Comparison of ENCODE assay signal across 8 cellular contexts in the genomic region with DNA sequence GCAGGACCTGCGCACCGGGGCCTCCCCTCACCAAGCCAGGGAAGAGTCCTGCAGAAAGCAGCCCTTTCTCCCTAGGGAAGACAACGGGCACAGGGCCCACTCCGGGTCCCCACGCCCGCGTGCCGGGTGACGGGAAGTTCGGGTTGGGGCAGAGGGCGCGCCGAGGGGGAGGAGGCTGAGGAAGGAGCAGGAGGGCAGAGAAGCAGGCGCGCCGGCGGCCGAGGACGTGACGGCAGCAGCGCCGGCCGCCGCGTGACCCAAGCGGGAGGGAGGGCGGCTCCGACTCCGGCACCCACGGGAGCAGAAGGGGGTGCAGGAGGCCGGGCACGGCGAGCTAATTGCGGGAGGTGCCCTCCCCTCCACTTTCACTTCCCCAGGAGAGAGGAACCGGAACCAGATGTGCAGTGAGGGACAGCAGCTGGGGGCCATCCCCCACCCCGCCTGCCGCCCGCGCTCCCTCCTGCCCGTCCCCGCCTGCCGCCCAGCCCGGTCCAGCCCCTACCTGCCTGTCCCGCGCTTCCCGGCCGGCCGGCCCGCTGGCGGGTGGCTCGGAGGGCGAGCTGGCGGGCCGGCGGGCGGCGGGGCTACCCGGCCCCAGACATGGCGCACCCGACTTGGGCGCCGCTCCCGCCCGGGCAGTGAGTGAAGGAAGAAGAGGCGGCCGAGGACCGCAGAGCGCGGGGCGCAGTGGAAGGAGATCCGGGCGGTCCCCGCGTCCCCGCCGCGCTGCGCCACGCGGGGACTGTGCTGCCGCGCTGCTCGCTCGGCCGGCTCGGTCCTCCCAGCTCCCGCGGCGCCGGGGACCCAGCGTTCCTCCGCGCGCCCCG. TPM values are rescaled to one million over a fixed set of nuclear protein-coding genes. Genes with fewer than 3 reads are reported as not detected.
DNase-seq lines count a peak whose midpoint lies in the region; FAIRE-seq and TF ChIP-seq lines count a peak whose summit lies in the region.

No MANE protein-coding gene starts in this region.

- intact Hi-C loops in posterior cingulate gyrus (cut with DNase I) = loop anchor here (1.0 to 2.0 kb wide), 3 partner anchors 12 to 149 kb away; partner anchors contain the start of gene CRTC2

- TF ChIP-seq CTCF in D721Med (IDR thresholded peaks at IDR 0.05; ENCODE audit: insufficient read depth, missing control alignments) = no peak
- no peak for TF ChIP-seq CTCF in GM20000 (IDR thresholded peaks at IDR 0.05; ENCODE audit: extremely low read depth, missing control alignments)
- no peak for TF ChIP-seq CTCF in HL-60 (IDR thresholded peaks at IDR 0.05; ENCODE audit: insufficient read depth, low read length)
- no peak for TF ChIP-seq CTCF in cardiac muscle cell (IDR thresholded peaks at IDR 0.05; ENCODE audit: low read depth, low read length)

- H3K4me1 Mint-ChIP-seq in activated naive CD8-positive, alpha-beta T cell (ENCODE audit: low read depth) = peaks cover 31% of the 10 kb centered on the region

- H3K9me3 ChIP-seq in cardiac muscle cell (ENCODE audit: low read depth) = no peaks in the 10 kb centered on the region

- H3K4me1 ChIP-seq in cardiac muscle cell (ENCODE audit: low read depth) = peaks cover 5% of the 10 kb centered on the region

- in situ Hi-C loops in SK-MEL-5 (cut with HindIII; ENCODE audit: low pct_unique_long_range_greater_than_20kb, low sequenced_read_pairs) = no loop called here

- peak overlapping the region; percentile 92 for H3K4me3 Mint-ChIP-seq in activated naive CD8-positive, alpha-beta T cell

- H3K4me3 ChIP-seq in HL-60 (replicated peaks; ENCODE audit: insufficient read depth, low read length) = peak overlapping the region; percentile 68
- H3K4me3 ChIP-seq in cardiac muscle cell = peak overlapping the region; percentile 99

- H3K36me3 ChIP-seq in cardiac muscle cell = peaks cover 35% of the 10 kb centered on the region

- peak; percentile 63 for DNase-seq in D721Med (ENCODE audit: insufficient read length, low spot score)
- peak; percentile 97 for DNase-seq in GM20000 (ENCODE audit: low spot score)
- DNase-seq in HL-60 (ENCODE audit: low read depth in 1 of 2, low spot score in 1 of 2) = peak; percentile 94 to 95
- peak; percentile 81 for DNase-seq in SK-MEL-5 (ENCODE audit: low read depth, low spot score)
- DNase-seq in cardiac muscle cell (ENCODE audit: low read depth in 1 of 2, low spot score in 1 of 2) = peak; percentile 74 to 85
- peak; percentile 63 to 97 (median 80) for DNase-seq in posterior cingulate gyrus
- peak; percentile 85 for DNase-seq in ureter (ENCODE audit: low spot score)

- no peaks in the 10 kb centered on the region for H3K9me3 Mint-ChIP-seq in activated naive CD8-positive, alpha-beta T cell (ENCODE audit: low read depth)

- H3K27ac ChIP-seq in HL-60 (replicated peaks) (peak overlapping the region; percentile 96), cardiac muscle cell (peak overlapping the region; percentile 90)

- H3K27ac Mint-ChIP-seq in activated naive CD8-positive, alpha-beta T cell = peak overlapping the region; percentile 91

- no peak for FAIRE-seq in D721Med (lab: Jason Lieb, UNC)

- peaks cover 4% of the 10 kb centered on the region for H3K36me3 Mint-ChIP-seq in activated naive CD8-positive, alpha-beta T cell

- no peaks in the 10 kb centered on the region for H3K27me3 ChIP-seq in HL-60 (ENCODE audit: insufficient read depth, poor library complexity, severe bottlenecking)
- no peaks in the 10 kb centered on the region for H3K27me3 ChIP-seq in cardiac muscle cell

- H3K27me3 Mint-ChIP-seq in activated naive CD8-positive, alpha-beta T cell = no peaks in the 10 kb centered on the region

RNA-seq across cellular contexts. Expression of gene DENND4B, which starts 0.5 kb away (rescaled TPM):
- total RNA-seq in SK-MEL-5 (2014; rRNA removed; shearing (Covaris generic)) = 13.8 and 17.9 TPM in 2 replicates
- polyA plus RNA-seq in SK-MEL-5 (2015; cell fraction: cytosol; rRNA removed) = 58.7 and 68.3 TPM in 2 replicates
- polyA plus RNA-seq in SK-MEL-5 (2015; cell fraction: nucleus; rRNA removed) = 346 and 391 TPM in 2 replicates
- 31.3 and 42.3 TPM in 2 replicates for total RNA-seq in cardiac muscle cell
- polyA plus RNA-seq in cardiac muscle cell = 48.1 and 61.2 TPM in 2 replicates
- total RNA-seq in ureter = 69.4 TPM

RNA-seq across cellular contexts. Expression of gene CRTC2, which starts 12.4 kb away (rescaled TPM):
- 11.1 and 14.8 TPM in 2 replicates for total RNA-seq in SK-MEL-5 (2014; rRNA removed; shearing (Covaris generic))
- 44.4 and 50.0 TPM in 2 replicates for polyA plus RNA-seq in SK-MEL-5 (2015; cell fraction: cytosol; rRNA removed)
- polyA plus RNA-seq in SK-MEL-5 (2015; cell fraction: nucleus; rRNA removed) = 75.0 and 121 TPM in 2 replicates
- 11.9 and 17.9 TPM in 2 replicates for total RNA-seq in cardiac muscle cell
- polyA plus RNA-seq in cardiac muscle cell = 24.8 and 34.4 TPM in 2 replicates
- total RNA-seq in ureter = 32.7 TPM

RNA-seq across cellular contexts. Expression of gene SLC39A1, which starts 17.3 kb away (rescaled TPM):
- total RNA-seq in SK-MEL-5 (2014; rRNA removed; shearing (Covaris generic)) = 240 and 242 TPM in 2 replicates
- polyA plus RNA-seq in SK-MEL-5 (2015; cell fraction: cytosol; rRNA removed) = 292 and 318 TPM in 2 replicates
- polyA plus RNA-seq in SK-MEL-5 (2015; cell fraction: nucleus; rRNA removed) = 101 and 106 TPM in 2 replicates
- 75.8 and 83.4 TPM in 2 replicates for total RNA-seq in cardiac muscle cell
- polyA plus RNA-seq in cardiac muscle cell = 71.2 and 72.6 TPM in 2 replicates
- total RNA-seq in ureter = 62.6 TPM

RNA-seq across cellular contexts. Expression of gene CREB3L4, which starts 21.7 kb away (rescaled TPM):
- 16.7 and 23.8 TPM in 2 replicates for total RNA-seq in SK-MEL-5 (2014; rRNA removed; shearing (Covaris generic))
- 23.2 and 32.4 TPM in 2 replicates for polyA plus RNA-seq in SK-MEL-5 (2015; cell fraction: cytosol; rRNA removed)
- 88.7 and 110 TPM in 2 replicates for polyA plus RNA-seq in SK-MEL-5 (2015; cell fraction: nucleus; rRNA removed)
- total RNA-seq in cardiac muscle cell (34.0 and 49.5 TPM in 2 replicates), ureter (13.9 TPM)
- 25.3 and 31.5 TPM in 2 replicates for polyA plus RNA-seq in cardiac muscle cell

RNA-seq across cellular contexts. Expression of gene GATAD2B, which starts 23.2 kb away (rescaled TPM):
- total RNA-seq in SK-MEL-5 (2014; rRNA removed; shearing (Covaris generic)) = 8.4 and 8.7 TPM in 2 replicates
- polyA plus RNA-seq in SK-MEL-5 (2015; cell fraction: cytosol; rRNA removed) = 22.4 and 36.1 TPM in 2 replicates
- polyA plus RNA-seq in SK-MEL-5 (2015; cell fraction: nucleus; rRNA removed) = 15.0 and 15.2 TPM in 2 replicates
- total RNA-seq in cardiac muscle cell = 10.8 and 19.6 TPM in 2 replicates
- polyA plus RNA-seq in cardiac muscle cell = 8.1 and 11.8 TPM in 2 replicates
- 43.1 TPM for total RNA-seq in ureter

Comparison
In these comparisons a context has a peak if more than half of its experiments do, and no peak if none do; other contexts are left out.
1. Peak in every context shown above with its lines: DNase-seq, H3K4me3 ChIP-seq and H3K27ac ChIP-seq.